8 cellular contexts compared by ENCODE assay signal in the genomic region with DNA sequence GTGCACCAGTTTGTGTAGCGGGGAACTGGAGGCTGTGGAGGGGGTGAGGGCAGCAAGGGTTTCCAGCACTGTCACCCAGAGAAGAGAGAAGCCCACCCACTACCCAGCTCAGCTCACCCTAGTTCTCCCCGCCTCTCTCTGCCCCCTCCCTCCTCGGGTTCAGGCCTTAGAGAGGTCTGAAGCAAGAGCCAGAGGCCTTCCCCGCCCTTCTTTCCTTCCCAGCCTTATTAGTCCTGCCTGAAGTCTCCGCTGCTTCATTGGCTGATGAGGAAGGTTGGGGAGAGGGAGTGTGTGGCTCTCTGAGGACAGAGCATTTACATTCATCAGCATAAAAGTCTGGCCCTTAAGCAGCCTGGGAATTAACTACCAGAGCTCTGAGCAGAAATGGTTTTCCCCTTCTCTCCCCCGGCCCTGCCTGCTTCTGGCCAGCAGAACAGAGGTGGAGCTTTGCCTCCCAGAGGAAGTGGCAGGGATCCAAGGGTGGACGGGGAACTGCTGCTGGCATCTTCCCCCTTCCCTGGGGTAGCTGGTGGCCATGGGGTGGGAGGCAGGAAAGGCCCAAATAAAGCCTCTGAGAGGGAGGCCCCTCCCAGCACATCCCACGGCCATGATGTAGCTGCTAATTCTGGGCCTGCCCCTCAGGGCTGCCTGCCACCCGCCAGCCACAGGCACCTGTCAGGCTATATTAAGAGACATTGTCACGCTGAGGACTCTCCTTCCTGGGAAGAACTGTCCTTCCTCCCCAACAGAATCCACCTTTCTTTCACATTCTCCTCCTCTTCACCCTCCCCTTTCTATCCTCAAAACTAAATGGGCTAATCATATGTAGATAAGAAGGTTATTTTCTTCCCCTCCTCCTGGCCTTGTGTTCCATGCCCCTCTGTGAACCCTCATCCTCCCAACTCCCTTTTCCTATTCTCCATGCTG. TPM values are rescaled to one million over a fixed set of nuclear protein-coding genes. Genes with fewer than 3 reads are reported as not detected.
A peak's percentile ranks its signal among the peaks of the same experiment; 100 is the strongest.
DNase-seq lines count a peak whose midpoint lies in the region; ATAC-seq and TF ChIP-seq lines count a peak whose summit lies in the region.

No MANE protein-coding gene starts in this region.

- ATAC-seq in GM19328 (IDR thresholded peaks at IDR 0.05; ENCODE audit: unreplicated experiment) (no peak), HG03175 (IDR thresholded peaks at IDR 0.05; ENCODE audit: unreplicated experiment) (no peak)

- no peaks in the 10 kb centered on the region for H3K36me3 ChIP-seq in colonic mucosa

- intact Hi-C loops in colonic mucosa (cut with DNase I): no loop called here

- H3K27me3 ChIP-seq in colonic mucosa: no peaks in the 10 kb centered on the region

- no peaks in the 10 kb centered on the region for H3K9me3 ChIP-seq in colonic mucosa

- H3K4me3 ChIP-seq in colonic mucosa: no peak overlapping the region

- H3K27ac ChIP-seq in colonic mucosa: peak overlapping the region; percentile 72

- DNase-seq in Ammon's horn (ENCODE audit: low spot score): peak; percentile 66
- peak; percentile 82 for DNase-seq in LHCN-M2 (ENCODE audit: low read depth)
- DNase-seq in colonic mucosa: peak; percentile 35
- peak; percentile 62 for DNase-seq in medulla oblongata (ENCODE audit: extremely low spot score)
- peak; percentile 86 for DNase-seq in ureter (ENCODE audit: low spot score)
- no peak for DNase-seq in SIG-M5 (lab: John Stamatoyannopoulos, UW)

- no peak for TF ChIP-seq CTCF in colonic mucosa (IDR thresholded peaks at IDR 0.05)

- peak overlapping the region in 1 of 2 donors; percentile 24 for H3K9ac ChIP-seq in colonic mucosa (ENCODE audit: low read depth in 2 of 2, low read length in 2 of 2)

- no peaks in the 10 kb centered on the region for H3K4me1 ChIP-seq in colonic mucosa

RNA-seq across cellular contexts. Expression of gene DNAJB5, which starts 4.2 kb away (rescaled TPM):
- total RNA-seq in LHCN-M2 (2014; rRNA removed): 18.3 and 20.8 TPM in 2 replicates
- polyA plus RNA-seq in LHCN-M2 (2012): 25.8 TPM
- 1 to 10 TPM; 1.6 to 8.5 TPM for total RNA-seq in colonic mucosa
- total RNA-seq in ureter: 24.2 TPM

RNA-seq across cellular contexts. Expression of gene PHF24, which starts 35.7 kb away (rescaled TPM):
- total RNA-seq in LHCN-M2 (2014; rRNA removed) (not detected in 2 replicates), colonic mucosa (under 1 TPM in 1 of 2 donors, not detected in 1; 0.64 TPM), ureter (1.7 TPM)
- polyA plus RNA-seq in LHCN-M2 (2012): not detected
